In the genomic region with DNA sequence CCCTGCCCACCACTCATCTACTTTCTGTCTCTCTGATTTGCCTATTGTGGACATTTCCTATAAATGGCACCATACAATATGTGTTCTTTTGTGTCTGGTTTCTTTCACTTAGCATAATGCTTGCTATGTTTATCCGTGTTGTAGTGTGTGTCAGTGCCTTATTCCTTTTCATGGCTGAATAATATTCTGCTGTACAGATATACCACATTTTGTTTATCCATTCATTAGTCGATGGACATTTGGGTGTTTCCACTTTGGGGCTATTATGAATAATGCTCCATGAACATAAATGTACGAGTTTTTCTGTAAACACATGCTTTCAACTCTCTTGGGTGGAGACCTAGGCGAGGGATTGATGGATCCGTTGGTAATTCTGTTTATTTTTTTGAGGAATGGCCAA, we compare ENCODE assay signal across 1 cellular context.
TF ChIP-seq lines count a peak whose summit lies in the region.

No MANE protein-coding gene starts in this region.

TF ChIP-seq in SK-N-SH treated with all-trans-retinoic acid at 6 μM for 48 hours, 23 proteins besides CTCF, POLR2A, EP300 and RAD21 (continued from another document):
- TF ChIP-seq, protein P1, sequence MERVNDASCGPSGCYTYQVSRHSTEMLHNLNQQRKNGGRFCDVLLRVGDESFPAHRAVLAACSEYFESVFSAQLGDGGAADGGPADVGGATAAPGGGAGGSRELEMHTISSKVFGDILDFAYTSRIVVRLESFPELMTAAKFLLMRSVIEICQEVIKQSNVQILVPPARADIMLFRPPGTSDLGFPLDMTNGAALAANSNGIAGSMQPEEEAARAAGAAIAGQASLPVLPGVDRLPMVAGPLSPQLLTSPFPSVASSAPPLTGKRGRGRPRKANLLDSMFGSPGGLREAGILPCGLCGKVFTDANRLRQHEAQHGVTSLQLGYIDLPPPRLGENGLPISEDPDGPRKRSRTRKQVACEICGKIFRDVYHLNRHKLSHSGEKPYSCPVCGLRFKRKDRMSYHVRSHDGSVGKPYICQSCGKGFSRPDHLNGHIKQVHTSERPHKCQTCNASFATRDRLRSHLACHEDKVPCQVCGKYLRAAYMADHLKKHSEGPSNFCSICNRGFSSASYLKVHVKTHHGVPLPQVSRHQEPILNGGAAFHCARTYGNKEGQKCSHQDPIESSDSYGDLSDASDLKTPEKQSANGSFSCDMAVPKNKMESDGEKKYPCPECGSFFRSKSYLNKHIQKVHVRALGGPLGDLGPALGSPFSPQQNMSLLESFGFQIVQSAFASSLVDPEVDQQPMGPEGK (CRISPR knock-in tag; IDR thresholded peaks at IDR 0.05; ENCODE audit: borderline replicate concordance) = no peak
- TF ChIP-seq ZFP30 (CRISPR knock-in tag; IDR thresholded peaks at IDR 0.05) = no peak
TF ChIP-seq in SK-N-SH treated with all-trans-retinoic acid at 6 μM for 48 hours: peak in this region for 1.
